Comparison of ENCODE assay signal across 8 cellular contexts in the genomic region with DNA sequence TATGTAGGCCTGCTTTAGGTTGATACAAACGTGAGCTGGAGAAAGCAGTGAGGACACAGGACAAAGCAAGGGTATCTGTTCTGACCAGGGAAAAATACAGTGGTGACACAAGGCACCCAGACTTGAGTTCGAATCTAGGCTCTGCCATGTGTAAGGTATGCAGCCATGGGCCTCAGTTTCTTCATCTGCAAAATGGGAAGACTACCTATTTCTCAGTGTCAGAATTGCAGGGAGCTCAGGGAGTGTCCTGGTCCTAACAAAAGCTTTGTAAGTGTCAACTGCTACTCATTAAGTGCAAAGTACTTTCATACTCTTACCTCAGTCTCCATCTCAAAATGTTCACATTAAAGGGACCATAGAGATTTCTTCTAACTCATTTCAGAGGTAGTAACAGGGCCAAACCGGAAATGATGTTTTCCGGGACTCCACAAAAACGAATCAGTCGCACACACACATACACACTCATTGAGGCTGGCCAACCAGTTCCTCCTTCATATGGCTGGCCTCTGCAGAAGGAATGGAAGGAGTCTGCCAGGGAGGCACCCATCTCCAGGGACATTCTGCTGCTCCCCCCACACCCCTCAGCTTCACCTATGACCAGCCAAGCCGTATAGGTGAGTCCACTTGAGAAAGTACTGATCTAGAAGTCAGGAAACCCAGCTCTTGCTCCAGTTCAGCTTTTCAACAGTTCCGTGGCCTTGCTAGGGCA. TPM values are rescaled to one million over a fixed set of nuclear protein-coding genes. Genes with fewer than 3 reads are reported as not detected.
DNase-seq lines count a peak whose midpoint lies in the region; ATAC-seq and TF ChIP-seq lines count a peak whose summit lies in the region.

No MANE protein-coding gene starts in this region.

- H3K9me3 ChIP-seq in psoas muscle: no peaks in the 10 kb centered on the region

- no peaks in the 10 kb centered on the region for H3K36me3 ChIP-seq in KMS-11 (ENCODE audit: insufficient read depth)
- H3K36me3 ChIP-seq in psoas muscle (ENCODE audit: insufficient read depth in 1 of 2, low read depth in 1 of 2): peaks cover 0 to 9% of the 10 kb centered on the region in 2 donors

- WGBS in psoas muscle, 3 donors: 24 to 40% (median 29%) methylated on average over 8 of the region's 8 CpGs

- H4K20me1 ChIP-seq in KMS-11 (ENCODE audit: insufficient read depth): peaks cover 43% of the 10 kb centered on the region

- no peak for TF ChIP-seq CTCF in GM12865 (IDR thresholded peaks at IDR 0.05; ENCODE audit: insufficient read depth, low read depth, low read length, missing control alignments)
- TF ChIP-seq CTCF in KMS-11 (conservative IDR thresholded peaks at IDR 0.05; ENCODE audit: low read depth, low read length): no peak
- TF ChIP-seq CTCF in psoas muscle (IDR thresholded peaks at IDR 0.05): no peak

- H3K4me2 ChIP-seq in KMS-11: peak overlapping the region; percentile 76

- POLR2A ChIA-PET in HEK293T (lab: Yijun Ruan, JAX): interaction anchor here (0.8 to 1.4 kb wide), 2 partner anchors 8 to 112 kb away, joined by 3 read pairs; partner anchors contain the start of gene CTDSP2

- no peak for ATAC-seq in psoas muscle

- CTCF ChIA-PET in HEK293T (lab: Yijun Ruan, JAX): interaction anchor here (1.4 to 3.2 kb wide), 2 partner anchors 26 to 57 kb away, joined by 6 to 21 read pairs; no protein-coding TSS in a partner anchor

- H3K4me3 ChIP-seq in GM12865 (ENCODE audit: low read depth, low read length): peak overlapping the region; percentile 23
- no peak overlapping the region for H3K4me3 ChIP-seq in KMS-11 (IDR thresholded peaks at IDR 0.05; ENCODE audit: insufficient read depth, low read depth, low read length)
- H3K4me3 ChIP-seq in psoas muscle: peak overlapping the region; percentile 96

- H3K4me1 ChIP-seq in KMS-11 (ENCODE audit: low read depth, poor library complexity, severe bottlenecking): peaks cover 100% of the 10 kb centered on the region
- H3K4me1 ChIP-seq in psoas muscle: peaks cover 100% of the 10 kb centered on the region

- H3K9ac ChIP-seq in KMS-11: peak overlapping the region; percentile 23; the same call in 1 of the 2 replicates

- peak overlapping the region; percentile 64 for H3K27ac ChIP-seq in KMS-11
- H3K27ac ChIP-seq in psoas muscle: peak overlapping the region; percentile 100

- no peaks in the 10 kb centered on the region for H3K27me3 ChIP-seq in KMS-11 (ENCODE audit: insufficient read depth, low read depth)
- no peaks in the 10 kb centered on the region for H3K27me3 ChIP-seq in psoas muscle (ENCODE audit: insufficient read depth in 3 of 3, low read length in 2 of 3)

- DNase-seq in GM12865 (ENCODE audit: low read depth): peak; percentile 73
- DNase-seq in cerebellar cortex (ENCODE audit: low spot score): peak; percentile 20
- no peak for DNase-seq in psoas muscle
- no peak for DNase-seq in HEK293T (ENCODE audit: extremely low spot score)
- no peak for DNase-seq in C1 segment of cervical spinal cord (lab: John Stamatoyannopoulos, UW)
- no peak for DNase-seq in AG20443 (ENCODE audit: low spot score)
- DNase-seq in NCI-H2171 treated with DMSO at 0.1 percent for 48 hours (lab: John Stamatoyannopoulos, UW): no peak

- H3K79me2 ChIP-seq in KMS-11 (ENCODE audit: insufficient read depth, low read depth): peaks cover 97% of the 10 kb centered on the region

- intact Hi-C loops in psoas muscle (cut with DNase I): no loop called here

- H2AFZ ChIP-seq in KMS-11 (ENCODE audit: low read depth): no peak overlapping the region

TF ChIP-seq in HEK293T, 16 proteins besides CTCF, POLR2A, EP300 and RAD21:
- TF ChIP-seq FOXK2 (IDR thresholded peaks at IDR 0.05) (no peak), FOXA1 (IDR thresholded peaks at IDR 0.05) (no peak), L3MBTL2 (conservative IDR thresholded peaks at IDR 0.05) (no peak), SP1 (IDR thresholded peaks at IDR 0.05) (no peak), LEF1 (IDR thresholded peaks at IDR 0.05; ENCODE audit: borderline replicate concordance) (no peak), FOXM1 (IDR thresholded peaks at IDR 0.05; ENCODE audit: borderline replicate concordance) (no peak), ZNF384 (IDR thresholded peaks at IDR 0.05) (no peak), PKNOX1 (IDR thresholded peaks at IDR 0.05) (no peak), CTBP1 (IDR thresholded peaks at IDR 0.05; ENCODE audit: borderline replicate concordance) (no peak), SUZ12 (IDR thresholded peaks at IDR 0.05) (no peak), HDGF (IDR thresholded peaks at IDR 0.05; ENCODE audit: borderline replicate concordance) (no peak), TARDBP (IDR thresholded peaks at IDR 0.05) (no peak), ELF4 (IDR thresholded peaks at IDR 0.05) (no peak), NFRKB (IDR thresholded peaks at IDR 0.05) (no peak), ARNT (IDR thresholded peaks at IDR 0.05) (no peak), BHLHE40 (IDR thresholded peaks at IDR 0.05; ENCODE audit: borderline replicate concordance) (no peak)

RNA-seq across cellular contexts. Expression of gene CTDSP2, which starts 7.8 kb away (rescaled TPM):
- total RNA-seq in psoas muscle: 10 to 100 TPM; 71.3 to 91.8 (median 80.0) TPM
- polyA plus RNA-seq in psoas muscle: 10 to 100 TPM; 13.9 to 64.7 (median 44.5) TPM

RNA-seq across cellular contexts. Expression of gene AVIL, which starts 20.2 kb away (rescaled TPM):
- 1 to 10 TPM; 1.9 to 7.5 (median 4.7) TPM for total RNA-seq in psoas muscle
- polyA plus RNA-seq in psoas muscle: 1 to 10 TPM in 2 of 3 donors, under 1 TPM in 1; 0.94 to 4.6 (median 1.8) TPM

RNA-seq across cellular contexts. Expression of gene TSFM, which starts 56.2 kb away (rescaled TPM):
- 10 to 100 TPM; 31.5 to 52.8 (median 50.2) TPM for total RNA-seq in psoas muscle
- 10 to 100 TPM; 39.5 to 74.3 (median 59.2) TPM for polyA plus RNA-seq in psoas muscle

Comparison
In these comparisons a context has a peak if more than half of its experiments do, and no peak if none do; other contexts are left out.
1. DNase-seq: peak in GM12865 (single experiment) and cerebellar cortex (single experiment); none in psoas muscle (0 of 2), HEK293T (single experiment), C1 segment of cervical spinal cord (0 of 14), AG20443 (single experiment) and NCI-H2171 treated with DMSO at 0.1 percent for 48 hours (single experiment).